17 cellular contexts compared by ENCODE assay signal in the genomic region with DNA sequence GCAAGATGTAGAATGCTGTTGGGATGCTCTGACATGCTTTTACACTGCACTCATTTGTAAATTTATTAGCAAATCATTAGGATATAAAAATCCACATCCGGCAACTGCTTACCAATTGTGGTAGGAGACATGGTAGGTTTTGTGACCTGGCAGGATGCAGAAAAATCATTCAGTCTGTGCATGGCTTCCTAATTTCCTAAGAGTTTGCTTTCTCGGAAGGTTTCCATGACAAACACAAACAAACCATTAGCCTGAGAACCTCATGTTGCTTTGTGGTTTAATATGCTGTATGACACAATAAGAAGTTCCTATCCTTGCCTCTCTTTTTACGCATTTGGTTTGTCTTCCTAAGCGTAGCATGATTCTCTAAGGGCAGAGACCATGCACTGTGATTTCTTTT. TPM values are rescaled to one million over a fixed set of nuclear protein-coding genes. Genes with fewer than 3 reads are reported as not detected.
A peak's percentile ranks its signal among the peaks of the same experiment; 100 is the strongest.
DNase-seq lines count a peak whose midpoint lies in the region; ATAC-seq, FAIRE-seq and TF ChIP-seq lines count a peak whose summit lies in the region.
"Had no signal": no experiment of that assay in that cellular context is flagged by ENCODE, and none has a peak within 500 bp of the region (broad histone marks: within the 10 kb centered on the region; RNA-seq: fewer than 3 reads in every experiment).

No MANE protein-coding gene starts in this region.

- TF ChIP-seq POLR2A in GM12892 (IDR thresholded peaks at IDR 0.05; ENCODE audit: low read depth, low read length) = no peak

- no peak for FAIRE-seq in GM12892 (lab: Jason Lieb, UNC)

- DNase-seq in AG08395 (ENCODE audit: low spot score) = peak; percentile 39
- peak; percentile 77 for DNase-seq in GM04504 (ENCODE audit: low read depth)
- peak; percentile 86 for DNase-seq in RPMI7951 (ENCODE audit: low read depth)
- peak; percentile 82 for DNase-seq in fibroblast of villous mesenchyme (ENCODE audit: low read depth)
- DNase-seq in NCI-H2081 treated with DMSO at 0.1 percent for 48 hours (lab: John Stamatoyannopoulos, UW) = no peak
- DNase-seq in T-helper 9 cell = no peak
- no peak for DNase-seq in GM12892 (ENCODE audit: insufficient read length)
- DNase-seq: activated CD4-positive, alpha-beta T cell treated with anti-CD3 and anti-CD28 coated beads for 36 hours; activated naive CD4-positive, alpha-beta T cell treated with anti-CD3 and anti-CD28 coated beads, Interleukin-2, amount 50 U/mL, for 16 hours; effector memory CD8-positive, alpha-beta T cell; H7; NCI-H1092; retina; SHP77 treated with DMSO at 0.1 percent for 48 hours had no signal

- no peak overlapping the region for H3K4me3 ChIP-seq in fibroblast of villous mesenchyme (ENCODE audit: low read depth, low read length)
- H3K4me3 ChIP-seq: cardiac muscle cell, gastroesophageal sphincter had no signal

- ATAC-seq in HG03025 (IDR thresholded peaks at IDR 0.05; ENCODE audit: low FRiP score, unreplicated experiment) = no peak
- ATAC-seq: activated CD4-positive, alpha-beta T cell treated with anti-CD3 and anti-CD28 coated beads for 36 hours; effector memory CD8-positive, alpha-beta T cell; gastroesophageal sphincter had no signal

- TF ChIP-seq CTCF in fibroblast of villous mesenchyme (IDR thresholded peaks at IDR 0.05; ENCODE audit: insufficient read depth, low read depth, low read length) = no peak

RNA-seq across cellular contexts. Expression of a gene that starts 14.7 kb away (rescaled TPM):
- 54.8 and 58.7 TPM in 2 replicates for total RNA-seq in RPMI7951 (2014; rRNA removed; shearing (Covaris generic))
- total RNA-seq in fibroblast of villous mesenchyme = 25.1 and 43.6 TPM in 2 replicates
- 19.0 TPM for polyA plus RNA-seq in GM12892 (2012; ENCODE audit: missing spikeins)

RNA-seq across cellular contexts. Expression of a gene that starts 41.9 kb away (rescaled TPM):
- total RNA-seq in RPMI7951 (2014; rRNA removed; shearing (Covaris generic)) = 11.8 and 18.1 TPM in 2 replicates
- total RNA-seq in fibroblast of villous mesenchyme = 15.8 and 19.0 TPM in 2 replicates
- polyA plus RNA-seq in GM12892 (2012; ENCODE audit: missing spikeins) = 16.0 TPM

Comparison
In these comparisons a context has a peak if more than half of its experiments do, and no peak if none do; other contexts are left out.
1. DNase-seq: peak in AG08395 (single experiment), GM04504 (single experiment), RPMI7951 (single experiment) and fibroblast of villous mesenchyme (single experiment); none in NCI-H2081 treated with DMSO at 0.1 percent for 48 hours (single experiment), T-helper 9 cell (single experiment) and GM12892 (single experiment).